ENCODE assay signal across 1 cellular context in the genomic region with DNA sequence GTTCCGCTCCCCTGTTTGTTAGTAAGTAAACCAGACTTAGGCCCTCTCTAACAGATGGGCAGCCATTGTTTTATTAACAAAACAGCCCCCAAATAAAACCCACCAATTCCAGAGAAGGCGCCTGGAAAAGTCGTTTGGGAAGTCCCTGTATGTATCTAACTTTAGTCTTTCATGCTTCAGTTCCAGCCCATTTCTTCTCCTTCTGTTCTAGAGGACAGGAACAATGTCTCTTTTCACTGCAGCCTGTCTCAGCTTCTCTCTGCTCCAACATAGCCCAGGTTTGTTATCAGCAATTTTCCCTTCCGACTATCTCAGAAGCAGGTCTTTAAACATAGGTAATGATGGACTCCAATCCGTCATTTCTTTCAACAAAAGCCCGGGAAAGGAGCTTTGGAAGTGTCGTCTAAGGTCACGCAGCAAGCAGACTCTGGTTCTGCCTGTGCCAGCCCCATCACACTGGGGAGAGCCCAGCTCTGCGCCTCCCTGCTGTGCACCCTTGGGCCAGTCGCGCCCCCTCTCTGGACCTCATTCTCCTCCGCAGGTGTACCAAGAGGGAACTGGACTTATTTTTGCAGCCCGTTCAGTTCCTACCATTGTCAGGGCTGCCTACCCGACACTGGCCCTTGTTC.
TF ChIP-seq lines count a peak whose summit lies in the region.

No MANE protein-coding gene starts in this region.

TF ChIP-seq in GM12878, 131 proteins besides CTCF, POLR2A, EP300 and RAD21 (continues in another document):
- TF ChIP-seq RAD51 (IDR thresholded peaks at IDR 0.05) = no peak
- TF ChIP-seq KLF5 (IDR thresholded peaks at IDR 0.05; ENCODE audit: partially characterized antibody) = no peak
- no peak for TF ChIP-seq EGR1 (IDR thresholded peaks at IDR 0.05; ENCODE audit: borderline replicate concordance in 1 of 2, low read depth in 2 of 2, low read length in 2 of 2)
- peak; percentile 85 for TF ChIP-seq SMARCA5 (IDR thresholded peaks at IDR 0.05)
- TF ChIP-seq NRF1 (conservative IDR thresholded peaks at IDR 0.05; ENCODE audit: low read depth, low read length) = no peak
- no peak for TF ChIP-seq NR2F1 (conservative IDR thresholded peaks at IDR 0.05)
- no peak for TF ChIP-seq CBX5 (IDR thresholded peaks at IDR 0.05; ENCODE audit: low read depth)
- 0 out of 2 replicates have a peak, but pooled peaks have one; percentile 23 for TF ChIP-seq SMC3 (IDR thresholded peaks at IDR 0.05; ENCODE audit: borderline replicate concordance, low read length)
- TF ChIP-seq TBL1XR1 (IDR thresholded peaks at IDR 0.05; ENCODE audit: low read depth, low read length) = no peak
- TF ChIP-seq, protein P1, sequence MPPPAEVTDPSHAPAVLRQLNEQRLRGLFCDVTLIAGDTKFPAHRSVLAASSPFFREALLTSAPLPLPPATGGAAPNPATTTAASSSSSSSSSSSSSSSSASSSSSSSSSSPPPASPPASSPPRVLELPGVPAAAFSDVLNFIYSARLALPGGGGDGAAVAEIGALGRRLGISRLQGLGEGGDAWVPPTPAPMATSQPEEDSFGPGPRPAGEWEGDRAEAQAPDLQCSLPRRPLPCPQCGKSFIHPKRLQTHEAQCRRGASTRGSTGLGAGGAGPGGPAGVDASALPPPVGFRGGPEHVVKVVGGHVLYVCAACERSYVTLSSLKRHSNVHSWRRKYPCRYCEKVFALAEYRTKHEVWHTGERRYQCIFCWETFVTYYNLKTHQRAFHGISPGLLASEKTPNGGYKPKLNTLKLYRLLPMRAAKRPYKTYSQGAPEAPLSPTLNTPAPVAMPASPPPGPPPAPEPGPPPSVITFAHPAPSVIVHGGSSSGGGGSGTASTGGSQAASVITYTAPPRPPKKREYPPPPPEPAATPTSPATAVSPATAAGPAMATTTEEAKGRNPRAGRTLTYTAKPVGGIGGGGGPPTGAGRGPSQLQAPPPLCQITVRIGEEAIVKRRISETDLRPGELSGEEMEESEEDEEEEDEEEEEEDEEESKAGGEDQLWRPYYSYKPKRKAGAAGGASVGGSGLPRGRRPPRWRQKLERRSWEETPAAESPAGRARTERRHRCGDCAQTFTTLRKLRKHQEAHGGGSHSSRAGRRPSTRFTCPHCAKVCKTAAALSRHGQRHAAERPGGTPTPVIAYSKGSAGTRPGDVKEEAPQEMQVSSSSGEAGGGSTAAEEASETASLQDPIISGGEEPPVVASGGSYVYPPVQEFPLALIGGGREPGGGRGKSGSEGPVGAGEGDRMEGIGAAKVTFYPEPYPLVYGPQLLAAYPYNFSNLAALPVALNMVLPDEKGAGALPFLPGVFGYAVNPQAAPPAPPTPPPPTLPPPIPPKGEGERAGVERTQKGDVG (CRISPR knock-in tag; IDR thresholded peaks at IDR 0.05) = no peak
- TF ChIP-seq, protein P2, sequence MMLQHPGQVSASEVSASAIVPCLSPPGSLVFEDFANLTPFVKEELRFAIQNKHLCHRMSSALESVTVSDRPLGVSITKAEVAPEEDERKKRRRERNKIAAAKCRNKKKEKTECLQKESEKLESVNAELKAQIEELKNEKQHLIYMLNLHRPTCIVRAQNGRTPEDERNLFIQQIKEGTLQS (IDR thresholded peaks at IDR 0.05; ENCODE audit: borderline replicate concordance, extremely low read depth, low read depth, low read length) = no peak
- no peak for TF ChIP-seq PAX5 (IDR thresholded peaks at IDR 0.05; ENCODE audit: borderline replicate concordance, low read depth, low read length)
- TF ChIP-seq NFXL1 (IDR thresholded peaks at IDR 0.05; ENCODE audit: borderline replicate concordance) = peak; percentile 94; the same call in 1 of the 2 replicates
- TF ChIP-seq, protein P3, sequence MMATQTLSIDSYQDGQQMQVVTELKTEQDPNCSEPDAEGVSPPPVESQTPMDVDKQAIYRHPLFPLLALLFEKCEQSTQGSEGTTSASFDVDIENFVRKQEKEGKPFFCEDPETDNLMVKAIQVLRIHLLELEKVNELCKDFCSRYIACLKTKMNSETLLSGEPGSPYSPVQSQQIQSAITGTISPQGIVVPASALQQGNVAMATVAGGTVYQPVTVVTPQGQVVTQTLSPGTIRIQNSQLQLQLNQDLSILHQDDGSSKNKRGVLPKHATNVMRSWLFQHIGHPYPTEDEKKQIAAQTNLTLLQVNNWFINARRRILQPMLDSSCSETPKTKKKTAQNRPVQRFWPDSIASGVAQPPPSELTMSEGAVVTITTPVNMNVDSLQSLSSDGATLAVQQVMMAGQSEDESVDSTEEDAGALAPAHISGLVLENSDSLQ (IDR thresholded peaks at IDR 0.05) = no peak
- TF ChIP-seq, protein P4, sequence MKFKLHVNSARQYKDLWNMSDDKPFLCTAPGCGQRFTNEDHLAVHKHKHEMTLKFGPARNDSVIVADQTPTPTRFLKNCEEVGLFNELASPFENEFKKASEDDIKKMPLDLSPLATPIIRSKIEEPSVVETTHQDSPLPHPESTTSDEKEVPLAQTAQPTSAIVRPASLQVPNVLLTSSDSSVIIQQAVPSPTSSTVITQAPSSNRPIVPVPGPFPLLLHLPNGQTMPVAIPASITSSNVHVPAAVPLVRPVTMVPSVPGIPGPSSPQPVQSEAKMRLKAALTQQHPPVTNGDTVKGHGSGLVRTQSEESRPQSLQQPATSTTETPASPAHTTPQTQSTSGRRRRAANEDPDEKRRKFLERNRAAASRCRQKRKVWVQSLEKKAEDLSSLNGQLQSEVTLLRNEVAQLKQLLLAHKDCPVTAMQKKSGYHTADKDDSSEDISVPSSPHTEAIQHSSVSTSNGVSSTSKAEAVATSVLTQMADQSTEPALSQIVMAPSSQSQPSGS (IDR thresholded peaks at IDR 0.05; ENCODE audit: low read length) = no peak
- TF ChIP-seq NBN (IDR thresholded peaks at IDR 0.05) = peak; percentile 3; the same call in 1 of the 2 replicates
- TF ChIP-seq, protein P5, sequence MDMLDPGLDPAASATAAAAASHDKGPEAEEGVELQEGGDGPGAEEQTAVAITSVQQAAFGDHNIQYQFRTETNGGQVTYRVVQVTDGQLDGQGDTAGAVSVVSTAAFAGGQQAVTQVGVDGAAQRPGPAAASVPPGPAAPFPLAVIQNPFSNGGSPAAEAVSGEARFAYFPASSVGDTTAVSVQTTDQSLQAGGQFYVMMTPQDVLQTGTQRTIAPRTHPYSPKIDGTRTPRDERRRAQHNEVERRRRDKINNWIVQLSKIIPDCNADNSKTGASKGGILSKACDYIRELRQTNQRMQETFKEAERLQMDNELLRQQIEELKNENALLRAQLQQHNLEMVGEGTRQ (IDR thresholded peaks at IDR 0.05; ENCODE audit: borderline replicate concordance, low read depth, low read length) = no peak
- no peak for TF ChIP-seq KAT2A (conservative IDR thresholded peaks at IDR 0.05; ENCODE audit: control insufficient read depth, low read depth, low read length)
- TF ChIP-seq ZNF207 (IDR thresholded peaks at IDR 0.05; ENCODE audit: borderline replicate concordance) = no peak
- 0 out of 2 replicates have a peak, but pooled peaks have one; percentile 84 for TF ChIP-seq TAF1 (IDR thresholded peaks at IDR 0.05; ENCODE audit: borderline replicate concordance, low read depth, low read length)
- no peak for TF ChIP-seq IRF5 (IDR thresholded peaks at IDR 0.05; ENCODE audit: borderline replicate concordance)
- TF ChIP-seq CEBPB (IDR thresholded peaks at IDR 0.05; ENCODE audit: borderline replicate concordance in 1 of 2, low read depth in 2 of 2, low read length in 2 of 2) = no peak
- no peak for TF ChIP-seq SREBF2 (IDR thresholded peaks at IDR 0.05; ENCODE audit: low read length)
- TF ChIP-seq, protein P6, sequence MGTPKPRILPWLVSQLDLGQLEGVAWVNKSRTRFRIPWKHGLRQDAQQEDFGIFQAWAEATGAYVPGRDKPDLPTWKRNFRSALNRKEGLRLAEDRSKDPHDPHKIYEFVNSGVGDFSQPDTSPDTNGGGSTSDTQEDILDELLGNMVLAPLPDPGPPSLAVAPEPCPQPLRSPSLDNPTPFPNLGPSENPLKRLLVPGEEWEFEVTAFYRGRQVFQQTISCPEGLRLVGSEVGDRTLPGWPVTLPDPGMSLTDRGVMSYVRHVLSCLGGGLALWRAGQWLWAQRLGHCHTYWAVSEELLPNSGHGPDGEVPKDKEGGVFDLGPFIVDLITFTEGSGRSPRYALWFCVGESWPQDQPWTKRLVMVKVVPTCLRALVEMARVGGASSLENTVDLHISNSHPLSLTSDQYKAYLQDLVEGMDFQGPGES (IDR thresholded peaks at IDR 0.05) = no peak
- TF ChIP-seq ZZZ3 (IDR thresholded peaks at IDR 0.05; ENCODE audit: control insufficient read depth, insufficient read length, low read depth) = no peak
- TF ChIP-seq STAT3 (IDR thresholded peaks at IDR 0.05; ENCODE audit: low read depth, low read length) = no peak
- TF ChIP-seq, protein P7, sequence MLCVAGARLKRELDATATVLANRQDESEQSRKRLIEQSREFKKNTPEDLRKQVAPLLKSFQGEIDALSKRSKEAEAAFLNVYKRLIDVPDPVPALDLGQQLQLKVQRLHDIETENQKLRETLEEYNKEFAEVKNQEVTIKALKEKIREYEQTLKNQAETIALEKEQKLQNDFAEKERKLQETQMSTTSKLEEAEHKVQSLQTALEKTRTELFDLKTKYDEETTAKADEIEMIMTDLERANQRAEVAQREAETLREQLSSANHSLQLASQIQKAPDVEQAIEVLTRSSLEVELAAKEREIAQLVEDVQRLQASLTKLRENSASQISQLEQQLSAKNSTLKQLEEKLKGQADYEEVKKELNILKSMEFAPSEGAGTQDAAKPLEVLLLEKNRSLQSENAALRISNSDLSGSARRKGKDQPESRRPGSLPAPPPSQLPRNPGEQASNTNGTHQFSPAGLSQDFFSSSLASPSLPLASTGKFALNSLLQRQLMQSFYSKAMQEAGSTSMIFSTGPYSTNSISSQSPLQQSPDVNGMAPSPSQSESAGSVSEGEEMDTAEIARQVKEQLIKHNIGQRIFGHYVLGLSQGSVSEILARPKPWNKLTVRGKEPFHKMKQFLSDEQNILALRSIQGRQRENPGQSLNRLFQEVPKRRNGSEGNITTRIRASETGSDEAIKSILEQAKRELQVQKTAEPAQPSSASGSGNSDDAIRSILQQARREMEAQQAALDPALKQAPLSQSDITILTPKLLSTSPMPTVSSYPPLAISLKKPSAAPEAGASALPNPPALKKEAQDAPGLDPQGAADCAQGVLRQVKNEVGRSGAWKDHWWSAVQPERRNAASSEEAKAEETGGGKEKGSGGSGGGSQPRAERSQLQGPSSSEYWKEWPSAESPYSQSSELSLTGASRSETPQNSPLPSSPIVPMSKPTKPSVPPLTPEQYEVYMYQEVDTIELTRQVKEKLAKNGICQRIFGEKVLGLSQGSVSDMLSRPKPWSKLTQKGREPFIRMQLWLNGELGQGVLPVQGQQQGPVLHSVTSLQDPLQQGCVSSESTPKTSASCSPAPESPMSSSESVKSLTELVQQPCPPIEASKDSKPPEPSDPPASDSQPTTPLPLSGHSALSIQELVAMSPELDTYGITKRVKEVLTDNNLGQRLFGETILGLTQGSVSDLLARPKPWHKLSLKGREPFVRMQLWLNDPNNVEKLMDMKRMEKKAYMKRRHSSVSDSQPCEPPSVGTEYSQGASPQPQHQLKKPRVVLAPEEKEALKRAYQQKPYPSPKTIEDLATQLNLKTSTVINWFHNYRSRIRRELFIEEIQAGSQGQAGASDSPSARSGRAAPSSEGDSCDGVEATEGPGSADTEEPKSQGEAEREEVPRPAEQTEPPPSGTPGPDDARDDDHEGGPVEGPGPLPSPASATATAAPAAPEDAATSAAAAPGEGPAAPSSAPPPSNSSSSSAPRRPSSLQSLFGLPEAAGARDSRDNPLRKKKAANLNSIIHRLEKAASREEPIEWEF (IDR thresholded peaks at IDR 0.05; ENCODE audit: insufficient replicate concordance, low read depth, low read length) = peak; percentile 23
- no peak for TF ChIP-seq SPI1 (IDR thresholded peaks at IDR 0.05; ENCODE audit: borderline replicate concordance, insufficient read depth, low read depth, low read length)
- 0 out of 2 replicates have a peak, but pooled peaks have one; percentile 47 for TF ChIP-seq BACH1 (IDR thresholded peaks at IDR 0.05; ENCODE audit: borderline replicate concordance)
- TF ChIP-seq, protein P8, sequence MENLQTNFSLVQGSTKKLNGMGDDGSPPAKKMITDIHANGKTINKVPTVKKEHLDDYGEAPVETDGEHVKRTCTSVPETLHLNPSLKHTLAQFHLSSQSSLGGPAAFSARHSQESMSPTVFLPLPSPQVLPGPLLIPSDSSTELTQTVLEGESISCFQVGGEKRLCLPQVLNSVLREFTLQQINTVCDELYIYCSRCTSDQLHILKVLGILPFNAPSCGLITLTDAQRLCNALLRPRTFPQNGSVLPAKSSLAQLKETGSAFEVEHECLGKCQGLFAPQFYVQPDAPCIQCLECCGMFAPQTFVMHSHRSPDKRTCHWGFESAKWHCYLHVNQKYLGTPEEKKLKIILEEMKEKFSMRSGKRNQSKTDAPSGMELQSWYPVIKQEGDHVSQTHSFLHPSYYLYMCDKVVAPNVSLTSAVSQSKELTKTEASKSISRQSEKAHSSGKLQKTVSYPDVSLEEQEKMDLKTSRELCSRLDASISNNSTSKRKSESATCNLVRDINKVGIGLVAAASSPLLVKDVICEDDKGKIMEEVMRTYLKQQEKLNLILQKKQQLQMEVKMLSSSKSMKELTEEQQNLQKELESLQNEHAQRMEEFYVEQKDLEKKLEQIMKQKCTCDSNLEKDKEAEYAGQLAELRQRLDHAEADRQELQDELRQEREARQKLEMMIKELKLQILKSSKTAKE (IDR thresholded peaks at IDR 0.05; ENCODE audit: low read depth, poor library complexity, severe bottlenecking) = no peak
- TF ChIP-seq, protein P9, sequence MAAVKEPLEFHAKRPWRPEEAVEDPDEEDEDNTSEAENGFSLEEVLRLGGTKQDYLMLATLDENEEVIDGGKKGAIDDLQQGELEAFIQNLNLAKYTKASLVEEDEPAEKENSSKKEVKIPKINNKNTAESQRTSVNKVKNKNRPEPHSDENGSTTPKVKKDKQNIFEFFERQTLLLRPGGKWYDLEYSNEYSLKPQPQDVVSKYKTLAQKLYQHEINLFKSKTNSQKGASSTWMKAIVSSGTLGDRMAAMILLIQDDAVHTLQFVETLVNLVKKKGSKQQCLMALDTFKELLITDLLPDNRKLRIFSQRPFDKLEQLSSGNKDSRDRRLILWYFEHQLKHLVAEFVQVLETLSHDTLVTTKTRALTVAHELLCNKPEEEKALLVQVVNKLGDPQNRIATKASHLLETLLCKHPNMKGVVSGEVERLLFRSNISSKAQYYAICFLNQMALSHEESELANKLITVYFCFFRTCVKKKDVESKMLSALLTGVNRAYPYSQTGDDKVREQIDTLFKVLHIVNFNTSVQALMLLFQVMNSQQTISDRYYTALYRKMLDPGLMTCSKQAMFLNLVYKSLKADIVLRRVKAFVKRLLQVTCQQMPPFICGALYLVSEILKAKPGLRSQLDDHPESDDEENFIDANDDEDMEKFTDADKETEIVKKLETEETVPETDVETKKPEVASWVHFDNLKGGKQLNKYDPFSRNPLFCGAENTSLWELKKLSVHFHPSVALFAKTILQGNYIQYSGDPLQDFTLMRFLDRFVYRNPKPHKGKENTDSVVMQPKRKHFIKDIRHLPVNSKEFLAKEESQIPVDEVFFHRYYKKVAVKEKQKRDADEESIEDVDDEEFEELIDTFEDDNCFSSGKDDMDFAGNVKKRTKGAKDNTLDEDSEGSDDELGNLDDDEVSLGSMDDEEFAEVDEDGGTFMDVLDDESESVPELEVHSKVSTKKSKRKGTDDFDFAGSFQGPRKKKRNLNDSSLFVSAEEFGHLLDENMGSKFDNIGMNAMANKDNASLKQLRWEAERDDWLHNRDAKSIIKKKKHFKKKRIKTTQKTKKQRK (IDR thresholded peaks at IDR 0.05; ENCODE audit: low read depth, low read length) = no peak
- no peak for TF ChIP-seq IKZF1 (conservative IDR thresholded peaks at IDR 0.05)
- no peak for TF ChIP-seq ZNF384 (IDR thresholded peaks at IDR 0.05; ENCODE audit: borderline replicate concordance, low read depth, low read length)
